In genomic region chr11:61814958-61815789, GRCh38 we compare ENCODE assay signal across 1 cellular context.
A peak's percentile ranks its signal among the peaks of the same experiment; 100 is the strongest.
TF ChIP-seq lines count a peak whose summit lies in the region.

No MANE protein-coding gene starts in this region.

TF ChIP-seq in HepG2, 621 proteins besides CTCF, POLR2A, EP300 and RAD21 (continued from another document):
- TF ChIP-seq STAT6 (CRISPR knock-in tag; IDR thresholded peaks at IDR 0.05; ENCODE audit: borderline replicate concordance) = peak; percentile 70
- TF ChIP-seq ZMAT3 (CRISPR knock-in tag; conservative IDR thresholded peaks at IDR 0.05) = peak; percentile 13; the same call in 1 of the 2 replicates
- TF ChIP-seq ZFAT (CRISPR knock-in tag; conservative IDR thresholded peaks at IDR 0.05) = 0 out of 2 replicates have a peak, but pooled peaks have one; percentile 16
